ENCODE assay signal across 8 cellular contexts in genomic region chr7:21261627-21262564, GRCh38.
DNase-seq lines count a peak whose midpoint lies in the region; ATAC-seq and TF ChIP-seq lines count a peak whose summit lies in the region.

No MANE protein-coding gene starts in this region.

- peak; percentile 44 for TF ChIP-seq CTCF in RWPE1 (conservative IDR thresholded peaks at IDR 0.05; ENCODE audit: low read depth)

- no peak overlapping the region for H3K27ac ChIP-seq in RWPE1

- CTCF ChIA-PET in RWPE1 (lab: Yijun Ruan, JAX): interaction anchor here (0.6 to 1.5 kb wide), 3 partner anchors 424 to 1081 kb away, joined by 3 to 8 read pairs (median 4); no protein-coding TSS in a partner anchor

- DNase-seq in DMS114 treated with DMSO at 0.1 percent for 48 hours (lab: John Stamatoyannopoulos, UW; ENCODE audit: unreplicated experiment) (peak; percentile 48), HUDEP-2 (lab: John Stamatoyannopoulos, UW; ENCODE audit: unreplicated experiment in 76 of 76) (peak in 63 of 76 experiments; percentile 4 to 68 (median 44)), RWPE1 (ENCODE audit: low spot score) (peak; percentile 35), islet precursor cell (peak; percentile 80), cerebellum (ENCODE audit: low spot score) (no peak)
- DNase-seq in activated gamma-delta T cell treated with anti-CD3 and anti-CD28 coated beads, Interleukin-2, amount 50 U/mL, for 16 hours (ENCODE audit: low read depth): peak; percentile 35
- peak; percentile 5 for DNase-seq in stimulated activated CD8-positive, alpha-beta memory T cell treated with anti-CD3 and anti-CD28 coated beads, Interleukin-12 subunit alpha, Interleukin-12 subunit beta, amount 100 ng/mL, for 24 hours (ENCODE audit: extremely low read depth)

- peak; percentile 80 for ATAC-seq in GM19463 (IDR thresholded peaks at IDR 0.05; ENCODE audit: unreplicated experiment)

- POLR2A ChIA-PET in RWPE1 (lab: Yijun Ruan, JAX; ENCODE audit: low non-redundant PET): no interaction called here
